In genomic region chr11:65917077-65917433, GRCh38 we compare ENCODE assay signal across 7 cellular contexts. TPM values are rescaled to one million over a fixed set of nuclear protein-coding genes. Genes with fewer than 3 reads are reported as not detected.
DNase-seq lines count a peak whose midpoint lies in the region; ATAC-seq and TF ChIP-seq lines count a peak whose summit lies in the region.
"Had no signal": no experiment of that assay in that cellular context is flagged by ENCODE, and none has a peak within 500 bp of the region (broad histone marks: within the 10 kb centered on the region; RNA-seq: fewer than 3 reads in every experiment).

No MANE protein-coding gene starts in this region.

- ATAC-seq in HG02938 (IDR thresholded peaks at IDR 0.05; ENCODE audit: unreplicated experiment): no peak

- CTCF ChIA-PET in mammary epithelial cell (lab: Charles Lee; ENCODE audit: low non-redundant PET): no interaction called here

- H3K9ac ChIP-seq in mammary epithelial cell (ENCODE audit: insufficient read depth, low read length) (no peak overlapping the region), skeletal muscle satellite cell (ENCODE audit: low read depth, low read length) (peak overlapping the region; percentile 98)

- H3K27ac ChIP-seq in mammary epithelial cell (ENCODE audit: insufficient read depth, low read depth, low read length): peak overlapping the region; percentile 92

- in situ Hi-C loops in mammary epithelial cell (cut with MboI; ENCODE audit: low sequenced_read_pairs in 2 of 2): no loop called here

- no peaks in the 10 kb centered on the region for H3K9me3 ChIP-seq in mammary epithelial cell (replicated peaks; ENCODE audit: insufficient read depth, low read length)
- no peaks in the 10 kb centered on the region for H3K9me3 ChIP-seq in skeletal muscle satellite cell (replicated peaks; ENCODE audit: low read length)

- no peak for TF ChIP-seq CTCF in mammary epithelial cell (conservative IDR thresholded peaks at IDR 0.05 in 1 of 2, IDR thresholded peaks at IDR 0.05 in 1 of 2; ENCODE audit: extremely low read depth in 1 of 2, insufficient read depth in 1 of 2, low read depth in 1 of 2, low read length in 2 of 2)

- H3K4me1 ChIP-seq in mammary epithelial cell (ENCODE audit: insufficient read depth, low read length) (peaks cover 76% of the 10 kb centered on the region), skeletal muscle satellite cell (ENCODE audit: control insufficient read depth, insufficient read depth, low read length) (peaks cover 73% of the 10 kb centered on the region)

- DNase-seq in M059J (ENCODE audit: low read depth): peak; percentile 22
- DNase-seq in mammary epithelial cell: no peak
- no peak for DNase-seq in stimulated activated CD4-positive, alpha-beta T cell treated with anti-CD3 and anti-CD28 coated beads, Interleukin-4, amount 100 ng/mL, for 24 hours
- no peak for DNase-seq in effector CD8-positive, alpha-beta T cell (lab: John Stamatoyannopoulos, UW)
- DNase-seq: hypothalamus had no signal

- H3K36me3 ChIP-seq in mammary epithelial cell (ENCODE audit: insufficient read depth, low read length) (no peaks in the 10 kb centered on the region), skeletal muscle satellite cell (ENCODE audit: insufficient read depth, low read length) (peaks cover 33% of the 10 kb centered on the region)

- 80% methylated on average over 2 of the region's 3 CpGs for WGBS in mammary epithelial cell (ENCODE audit: low coverage, missing lambda C conversion rate)

- no peaks in the 10 kb centered on the region for H3K27me3 ChIP-seq in mammary epithelial cell (ENCODE audit: insufficient read depth, low read length)
- H3K27me3 ChIP-seq in skeletal muscle satellite cell (ENCODE audit: control insufficient read depth, insufficient read depth, low read length): no peaks in the 10 kb centered on the region

- dilution Hi-C loops in mammary epithelial cell (cut with HindIII; ENCODE audit: low sequenced_read_pairs): no loop called here

- H3K4me3 ChIP-seq in mammary epithelial cell (replicated peaks in 1 of 3; ENCODE audit: insufficient read depth in 1 of 3, low read depth in 2 of 3, low read length in 3 of 3): no peak overlapping the region
- peak overlapping the region; percentile 87 for H3K4me3 ChIP-seq in skeletal muscle satellite cell (ENCODE audit: low read length)

- no peaks in the 10 kb centered on the region for H4K20me1 ChIP-seq in mammary epithelial cell (ENCODE audit: insufficient read depth, low read length)

- BruUV-seq in mammary epithelial cell (replicated peaks; lab: Mats Ljungman, UMichigan): no TSS peak

- peak overlapping the region; percentile 92 for H3K4me2 ChIP-seq in mammary epithelial cell (ENCODE audit: insufficient read depth, low read depth, low read length)
- H3K4me2 ChIP-seq in skeletal muscle satellite cell (ENCODE audit: low read length): peak overlapping the region; percentile 95

- H3K79me2 ChIP-seq in mammary epithelial cell (ENCODE audit: insufficient read depth, low read length): peaks cover 71% of the 10 kb centered on the region

- no peak overlapping the region for H2AFZ ChIP-seq in mammary epithelial cell (ENCODE audit: low read depth, low read length)

- intact Hi-C loops in mammary epithelial cell (cut with micrococcal nuclease): loop anchor here (5.0 kb wide), 1 partner anchor 255 kb away; the partner anchor contains the start of gene RELA

RNA-seq across cellular contexts. Expression of gene C11orf68, which starts 1.8 kb away (rescaled TPM):
- 39.1 and 47.9 TPM in 2 replicates for total RNA-seq in M059J (2014; rRNA removed; shearing (Covaris generic))
- total RNA-seq in mammary epithelial cell: 10 to 100 TPM in 1 of 2 donors, 1 to 10 TPM in 1; 9.8 to 53.4 TPM
- 33.9 TPM for polyA plus RNA-seq in mammary epithelial cell
- polyA minus RNA-seq in mammary epithelial cell: 34.5 TPM
- 29.7 and 48.3 TPM in 2 replicates for total RNA-seq in skeletal muscle satellite cell (2012; rRNA removed)

RNA-seq across cellular contexts. Expression of gene DRAP1, which starts 2.2 kb away (rescaled TPM):
- 456 and 489 TPM in 2 replicates for total RNA-seq in M059J (2014; rRNA removed; shearing (Covaris generic))
- 100 to 1,000 TPM; 121 to 396 TPM for total RNA-seq in mammary epithelial cell
- 262 TPM for polyA plus RNA-seq in mammary epithelial cell
- 99.5 TPM for polyA minus RNA-seq in mammary epithelial cell
- total RNA-seq in skeletal muscle satellite cell (2012; rRNA removed): 479 and 497 TPM in 2 replicates

RNA-seq across cellular contexts. Expression of gene FOSL1, which starts 16.9 kb away (rescaled TPM):
- 253 and 286 TPM in 2 replicates for total RNA-seq in M059J (2014; rRNA removed; shearing (Covaris generic))
- total RNA-seq in mammary epithelial cell: 100 to 1,000 TPM in 1 of 2 donors, 10 to 100 TPM in 1; 12.5 to 275 TPM
- 31.6 TPM for polyA plus RNA-seq in mammary epithelial cell
- 236 TPM for polyA minus RNA-seq in mammary epithelial cell
- total RNA-seq in skeletal muscle satellite cell (2012; rRNA removed): 65.9 and 97.2 TPM in 2 replicates

RNA-seq across cellular contexts. Expression of gene CCDC85B, which starts 26.6 kb away (rescaled TPM):
- 57.1 and 95.3 TPM in 2 replicates for total RNA-seq in M059J (2014; rRNA removed; shearing (Covaris generic))
- total RNA-seq in mammary epithelial cell: 10 to 100 TPM in 1 of 2 donors, 1 to 10 TPM in 1; 7.5 to 21.8 TPM
- polyA plus RNA-seq in mammary epithelial cell: 12.0 TPM
- 1.3 TPM for polyA minus RNA-seq in mammary epithelial cell
- total RNA-seq in skeletal muscle satellite cell (2012; rRNA removed): 48.1 and 61.1 TPM in 2 replicates

RNA-seq across cellular contexts. Expression of gene TSGA10IP, which starts 28.2 kb away (rescaled TPM):
- total RNA-seq in M059J (2014; rRNA removed; shearing (Covaris generic)): not detected in 2 replicates
- total RNA-seq in mammary epithelial cell: not detected
- not detected for polyA plus RNA-seq in mammary epithelial cell
- polyA minus RNA-seq in mammary epithelial cell: not detected
- 0.44 TPM in 1 of 2 replicates, not detected in the other for total RNA-seq in skeletal muscle satellite cell (2012; rRNA removed)
